Comparison of ENCODE assay signal across 1 cellular context in genomic region chr1:13699510-13699909, GRCh38.
TF ChIP-seq lines count a peak whose summit lies in the region.

No MANE protein-coding gene starts in this region.

TF ChIP-seq in H1, 55 proteins besides CTCF, POLR2A, EP300 and RAD21 (continued from another document):
- no peak for TF ChIP-seq CHD7 (IDR thresholded peaks at IDR 0.05; ENCODE audit: insufficient replicate concordance, low read length)
- TF ChIP-seq TEAD4 (IDR thresholded peaks at IDR 0.05; ENCODE audit: low read depth, low read length), result no peak
- no peak for TF ChIP-seq MAX (IDR thresholded peaks at IDR 0.05)
- TF ChIP-seq TAF7 (optimal IDR thresholded peaks at IDR 0.05; ENCODE audit: borderline replicate concordance, low read depth, low read length), result no peak
- no peak for TF ChIP-seq FOSL1 (IDR thresholded peaks at IDR 0.05; ENCODE audit: insufficient read depth, low read depth, low read length)
- TF ChIP-seq SP2 (IDR thresholded peaks at IDR 0.05; ENCODE audit: low read length), result no peak
- TF ChIP-seq TCF12 (IDR thresholded peaks at IDR 0.05; ENCODE audit: low read depth, low read length), result no peak
- TF ChIP-seq TBP (IDR thresholded peaks at IDR 0.05; ENCODE audit: low read depth, low read length), result no peak
- no peak for TF ChIP-seq SAP30 (IDR thresholded peaks at IDR 0.05; ENCODE audit: insufficient read depth, insufficient replicate concordance, low read length)
- no peak for TF ChIP-seq RFX5 (IDR thresholded peaks at IDR 0.05; ENCODE audit: borderline replicate concordance, low read depth, low read length)
- TF ChIP-seq MAFK (IDR thresholded peaks at IDR 0.05; ENCODE audit: low read depth, low read length), result no peak
TF ChIP-seq in H1: peak in this region for 0.
